24 cellular contexts compared by ENCODE assay signal in genomic region chr1:109523706-109524105, GRCh38. TPM values are rescaled to one million over a fixed set of nuclear protein-coding genes. Genes with fewer than 3 reads are reported as not detected.
"Had no signal": no experiment of that assay in that cellular context is flagged by ENCODE, and none has a peak within 500 bp of the region (broad histone marks: within the 10 kb centered on the region; RNA-seq: fewer than 3 reads in every experiment).

No MANE protein-coding gene starts in this region.

- H3K4me3 ChIP-seq: colonic mucosa, dorsolateral prefrontal cortex, heart left ventricle, upper lobe of left lung had no signal

- H3K79me2 ChIP-seq: parathyroid adenoma had no signal

- DNase-seq: activated B cell treated with CpG ODN at 0.5 μM for 24 hours; activated CD4-positive, alpha-beta T cell treated with anti-CD3 and anti-CD28 coated beads for 36 hours; activated CD4-positive, alpha-beta T cell treated with anti-CD3 and anti-CD28 coated beads, Interleukin-2, amount 50 U/mL, for 4 hours; activated CD8-positive, alpha-beta memory T cell treated with anti-CD3 and anti-CD28 coated beads, Interleukin-2, amount 50 U/mL, for 48 hours; activated naive CD4-positive, alpha-beta T cell; activated naive CD8-positive, alpha-beta T cell treated with anti-CD3 and anti-CD28 coated beads, Interleukin-2, amount 50 U/mL, for 24 hours; activated T-cell treated with anti-CD3 and anti-CD28 coated beads, Interleukin-2, amount 50 U/mL, for 4 hours; central memory CD4-positive, alpha-beta T cell; colonic mucosa; effector memory CD8-positive, alpha-beta T cell; heart left ventricle; nucleus accumbens; right cardiac atrium; stimulated activated CD4-positive, alpha-beta T cell treated with anti-CD3 and anti-CD28 coated beads, Interleukin-12 subunit alpha, Interleukin-12 subunit beta, amount 100 ng/mL, for 4 hours; stimulated activated CD4-positive, alpha-beta T cell treated with anti-CD3 and anti-CD28 coated beads, Interleukin-4, amount 100 ng/mL, for 4 hours; stimulated activated naive CD8-positive, alpha-beta T cell treated with anti-CD3 and anti-CD28 coated beads, Interleukin-15, Interleukin-2, amounts not matched to agents 100 U/mL and 50 U/mL, for 24 hours; T1000; upper lobe of left lung had no signal

- ATAC-seq: activated CD4-positive, alpha-beta T cell treated with anti-CD3 and anti-CD28 coated beads for 36 hours; activated naive CD8-positive, alpha-beta T cell treated with anti-CD3 and anti-CD28 coated beads, Interleukin-2, amount 50 U/mL, for 24 hours; activated T-cell treated with anti-CD3 and anti-CD28 coated beads, Interleukin-2, amount 50 U/mL, for 4 hours; effector memory CD8-positive, alpha-beta T cell; esophagus mucosa; heart left ventricle; right cardiac atrium; stimulated activated naive CD8-positive, alpha-beta T cell treated with anti-CD3 and anti-CD28 coated beads, Interleukin-15, Interleukin-2, amounts not matched to agents 100 U/mL and 50 U/mL, for 24 hours had no signal

- H2AFZ ChIP-seq: parathyroid adenoma had no signal

- H3K9ac ChIP-seq: parathyroid adenoma had no signal

- H3K36me3 ChIP-seq: colonic mucosa, heart left ventricle, upper lobe of left lung had no signal

- H3K27ac ChIP-seq: colonic mucosa, heart left ventricle, parathyroid adenoma, upper lobe of left lung had no signal

- H3K4me1 ChIP-seq: colonic mucosa, parathyroid adenoma, upper lobe of left lung had no signal

- H3K9me3 ChIP-seq: colonic mucosa, heart left ventricle, upper lobe of left lung had no signal

- H3K27me3 ChIP-seq: colonic mucosa, dorsolateral prefrontal cortex, heart left ventricle, upper lobe of left lung had no signal

RNA-seq across cellular contexts. Expression of gene GPR61, which starts 16.0 kb away (rescaled TPM):
- total RNA-seq: activated B cell treated with CpG ODN at 0.5 μM for 24 hours; activated CD8-positive, alpha-beta memory T cell treated with anti-CD3 and anti-CD28 coated beads for 36 hours; activated T-cell treated with anti-CD3 and anti-CD28 coated beads, Interleukin-2, amount 50 U/mL, for 4 hours; colonic mucosa; endothelial cell of umbilical vein; esophagus mucosa; subcutaneous adipose tissue; upper lobe of left lung had no signal
- polyA plus RNA-seq: endothelial cell of umbilical vein had no signal
